8 cellular contexts compared by ENCODE assay signal in the genomic region with DNA sequence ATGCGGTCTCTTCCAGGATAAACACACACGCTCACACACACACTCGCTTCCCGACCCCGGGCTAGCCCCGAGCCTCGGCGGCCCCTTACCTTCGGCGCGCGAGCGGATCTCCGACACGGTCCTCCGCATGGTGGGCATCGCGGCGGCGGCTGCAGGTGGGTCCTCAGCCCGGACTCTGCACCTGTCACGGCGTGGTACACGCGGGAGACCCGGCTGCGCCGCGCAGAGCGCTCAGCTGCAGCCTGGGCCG. TPM values are rescaled to one million over a fixed set of nuclear protein-coding genes. Genes with fewer than 3 reads are reported as not detected.
A peak's percentile ranks its signal among the peaks of the same experiment; 100 is the strongest.
DNase-seq lines count a peak whose midpoint lies in the region; ATAC-seq and TF ChIP-seq lines count a peak whose summit lies in the region.

No MANE protein-coding gene starts in this region.

- H3K4me1 Mint-ChIP-seq in CD4-positive, CD25-positive, alpha-beta regulatory T cell = peaks cover 28 to 55% (median 50%) of the 10 kb centered on the region in 4 donors
- H3K4me1 Mint-ChIP-seq in effector memory CD8-positive, alpha-beta T cell (ENCODE audit: low read depth in 2 of 2) = peaks cover 29 to 58% of the 10 kb centered on the region in 2 donors

- H2AFZ ChIP-seq in neuron (ENCODE audit: low read depth, low read length) = peak overlapping the region; percentile 95

- H3K27me3 Mint-ChIP-seq in CD4-positive, CD25-positive, alpha-beta regulatory T cell = peaks cover 6% of the 10 kb centered on the region
- H3K27me3 Mint-ChIP-seq in effector memory CD8-positive, alpha-beta T cell = no peaks in the 10 kb centered on the region

- peak overlapping the region; percentile 84 for H3K27ac ChIP-seq in CD4-positive, CD25-positive, alpha-beta regulatory T cell (ENCODE audit: insufficient read depth, low read length, poor library complexity, severe bottlenecking)

- H3K4me1 ChIP-seq in CD4-positive, CD25-positive, alpha-beta regulatory T cell (ENCODE audit: control insufficient read depth, insufficient read depth, low read length, poor library complexity, severe bottlenecking) = peaks cover 29% of the 10 kb centered on the region
- H3K4me1 ChIP-seq in neuron (ENCODE audit: insufficient read depth, low read length) = peaks cover 10% of the 10 kb centered on the region

- no peaks in the 10 kb centered on the region for H3K27me3 ChIP-seq in CD4-positive, CD25-positive, alpha-beta regulatory T cell (ENCODE audit: control insufficient read depth, insufficient read depth, low read length)
- H3K27me3 ChIP-seq in neuron (ENCODE audit: insufficient read depth, low read length) = peaks cover 33% of the 10 kb centered on the region

- no peaks in the 10 kb centered on the region for H3K36me3 ChIP-seq in CD4-positive, CD25-positive, alpha-beta regulatory T cell (ENCODE audit: control insufficient read depth, insufficient read depth, low read length)
- H3K36me3 ChIP-seq in neuron (ENCODE audit: insufficient read depth, low read length) = no peaks in the 10 kb centered on the region

- DNase-seq in CD4-positive, CD25-positive, alpha-beta regulatory T cell = no peak
- DNase-seq in NB4 (ENCODE audit: low read depth) = no peak
- DNase-seq in effector memory CD8-positive, alpha-beta T cell = no peak
- no peak for DNase-seq in kidney tubule cell (ENCODE audit: low spot score)
- no peak for DNase-seq in NCI-H2081 (lab: John Stamatoyannopoulos, UW)
- no peak for DNase-seq in DMS79 (lab: John Stamatoyannopoulos, UW)
- DNase-seq in NCI-H1436 (lab: John Stamatoyannopoulos, UW) = no peak

- peaks cover 0 to 14% (median 1%) of the 10 kb centered on the region in 7 donors for H3K9me3 Mint-ChIP-seq in CD4-positive, CD25-positive, alpha-beta regulatory T cell
- peaks cover 0 to 4% of the 10 kb centered on the region in 2 donors for H3K9me3 Mint-ChIP-seq in effector memory CD8-positive, alpha-beta T cell

- ATAC-seq in CD4-positive, CD25-positive, alpha-beta regulatory T cell (ENCODE audit: low read depth in 2 of 2) = no peak
- ATAC-seq in effector memory CD8-positive, alpha-beta T cell (replicated peaks) = no peak

- H3K36me3 Mint-ChIP-seq in CD4-positive, CD25-positive, alpha-beta regulatory T cell = peaks cover 14% of the 10 kb centered on the region
- peaks cover 11% of the 10 kb centered on the region for H3K36me3 Mint-ChIP-seq in effector memory CD8-positive, alpha-beta T cell (ENCODE audit: insufficient read depth)

- TF ChIP-seq CTCF in NB4 (IDR thresholded peaks at IDR 0.05; ENCODE audit: low read depth, low read length) = no peak

- no peak for TF ChIP-seq POLR2A in NB4 (IDR thresholded peaks at IDR 0.05; ENCODE audit: extremely low read depth, insufficient read length)

- peak overlapping the region; percentile 91 for H3K4me3 ChIP-seq in CD4-positive, CD25-positive, alpha-beta regulatory T cell (ENCODE audit: low read depth, low read length)
- H3K4me3 ChIP-seq in NB4 (ENCODE audit: low read depth, low read length) (peak overlapping the region; percentile 67), neuron (ENCODE audit: low read length) (peak overlapping the region; percentile 75)

- H3K27ac Mint-ChIP-seq in CD4-positive, CD25-positive, alpha-beta regulatory T cell = peak overlapping the region in 2 of 3 donors; percentile 94 to 97
- peak overlapping the region; percentile 94 to 96 for H3K27ac Mint-ChIP-seq in effector memory CD8-positive, alpha-beta T cell

- H3K9me3 ChIP-seq in CD4-positive, CD25-positive, alpha-beta regulatory T cell (ENCODE audit: control insufficient read depth in 2 of 2, low read length in 2 of 2) = no peaks in the 10 kb centered on the region
- no peaks in the 10 kb centered on the region for H3K9me3 ChIP-seq in neuron (ENCODE audit: low read length)

- peak overlapping the region; percentile 93 to 98 (median 96) for H3K4me3 Mint-ChIP-seq in CD4-positive, CD25-positive, alpha-beta regulatory T cell
- H3K4me3 Mint-ChIP-seq in effector memory CD8-positive, alpha-beta T cell = peak overlapping the region; percentile 96 to 98

RNA-seq across cellular contexts. Expression of a gene that starts 0.2 kb away (rescaled TPM):
- total RNA-seq in CD4-positive, CD25-positive, alpha-beta regulatory T cell = 49.9 TPM
- polyA plus RNA-seq in CD4-positive, CD25-positive, alpha-beta regulatory T cell = 10 to 100 TPM in 1 of 4 donors, 1 to 10 TPM in 3; 6.3 to 10.1 (median 8.1) TPM
